8 cellular contexts compared by ENCODE assay signal in the genomic region with DNA sequence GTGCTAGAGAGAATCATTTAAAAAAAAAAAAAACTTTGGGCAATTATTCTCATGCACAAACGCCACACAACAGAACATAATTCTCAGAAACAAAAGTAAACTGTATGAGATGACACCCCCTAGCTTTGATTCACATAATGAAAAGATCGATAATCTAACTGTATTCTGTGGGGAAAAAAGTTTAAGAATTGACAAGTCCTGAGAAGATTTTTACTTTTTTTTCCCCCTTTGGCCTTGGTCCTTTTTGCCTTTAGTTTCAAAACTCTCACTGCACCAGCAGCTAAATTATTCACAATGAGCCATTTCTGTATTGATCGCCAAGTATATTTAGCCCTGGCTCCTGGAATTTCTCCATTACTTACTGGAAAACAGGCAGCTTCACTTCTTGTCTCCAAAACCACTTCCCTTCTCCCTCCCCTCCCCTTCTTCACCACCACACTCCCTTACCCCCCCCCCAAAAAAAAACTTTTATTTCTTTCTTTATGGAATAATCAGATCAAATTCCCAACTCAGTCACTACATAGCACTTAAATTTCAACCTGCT. TPM values are rescaled to one million over a fixed set of nuclear protein-coding genes. Genes with fewer than 3 reads are reported as not detected.
DNase-seq lines count a peak whose midpoint lies in the region; TF ChIP-seq lines count a peak whose summit lies in the region.

No MANE protein-coding gene starts in this region.

- BruUV-seq in MCF 10A (replicated peaks; lab: Mats Ljungman, UMichigan): no TSS peak

- CTCF ChIA-PET in MCF 10A (lab: Yijun Ruan, JAX): interaction anchor here (0.6 to 11.9 kb wide), 27 partner anchors 13 to 554 kb away, joined by 3 to 190 read pairs (median 4); no protein-coding TSS in a partner anchor

- no peak for TF ChIP-seq CTCF in 22Rv1 (IDR thresholded peaks at IDR 0.05)
- no peak for TF ChIP-seq CTCF in HL-60 (IDR thresholded peaks at IDR 0.05; ENCODE audit: insufficient read depth, low read length)
- TF ChIP-seq CTCF in MCF 10A (IDR thresholded peaks at IDR 0.05; ENCODE audit: unreplicated experiment): no peak

- H3K27ac ChIP-seq in 22Rv1 (peak overlapping the region; percentile 91), HL-60 (replicated peaks) (peak overlapping the region; percentile 18; the same call in 1 of the 2 replicates)

- no peaks in the 10 kb centered on the region for H3K9me3 ChIP-seq in mononuclear cell (ENCODE audit: low read depth, low read length)

- peaks cover 31% of the 10 kb centered on the region for H3K4me1 Mint-ChIP-seq in MCF 10A (ENCODE audit: insufficient read depth, unreplicated experiment)

- H3K9me3 Mint-ChIP-seq in MCF 10A (ENCODE audit: unreplicated experiment): no peaks in the 10 kb centered on the region

- H3K27me3 Mint-ChIP-seq in MCF 10A (ENCODE audit: insufficient read depth, unreplicated experiment): no peaks in the 10 kb centered on the region

- peak overlapping the region; percentile 86 for H3K4me3 Mint-ChIP-seq in MCF 10A (ENCODE audit: unreplicated experiment)

- DNase-seq in HL-60 (ENCODE audit: low read depth in 1 of 2, low spot score in 1 of 2) (no peak), MCF 10A (ENCODE audit: unreplicated experiment) (no peak), LoVo (ENCODE audit: low spot score) (no peak), T1000 (lab: John Stamatoyannopoulos, UW) (no peak), posterior cingulate gyrus (no peak), NCI-H2196 (lab: John Stamatoyannopoulos, UW; ENCODE audit: unreplicated experiment) (no peak)

- POLR2A ChIA-PET in MCF 10A (lab: Yijun Ruan, JAX): interaction anchor here (0.7 to 4.2 kb wide), 23 partner anchors 10 to 1987 kb away, joined by 3 to 25 read pairs (median 5); no protein-coding TSS in a partner anchor

- H3K4me3 ChIP-seq in HL-60 (replicated peaks; ENCODE audit: insufficient read depth, low read length) (no peak overlapping the region), mononuclear cell (ENCODE audit: low read length) (peak overlapping the region; percentile 69)

- peaks cover 7% of the 10 kb centered on the region for H3K36me3 Mint-ChIP-seq in MCF 10A (ENCODE audit: insufficient read depth, unreplicated experiment)

- no peaks in the 10 kb centered on the region for H3K27me3 ChIP-seq in HL-60 (ENCODE audit: insufficient read depth, poor library complexity, severe bottlenecking)
- H3K27me3 ChIP-seq in mononuclear cell (ENCODE audit: insufficient read depth, low read length): peaks cover 10% of the 10 kb centered on the region

- H3K27ac Mint-ChIP-seq in MCF 10A (ENCODE audit: low read depth, unreplicated experiment): peak overlapping the region; percentile 91

- H3K4me1 ChIP-seq in mononuclear cell (ENCODE audit: insufficient read depth, low read length): peaks cover 20% of the 10 kb centered on the region

- intact Hi-C loops in MCF 10A (cut with micrococcal nuclease): loop anchor here (2.0 kb wide), 1 partner anchor 151 kb away; no protein-coding TSS in a partner anchor
- intact Hi-C loops in posterior cingulate gyrus (cut with DNase I): no loop called here

RNA-seq across cellular contexts. Expression of a gene that starts 2.0 kb away (rescaled TPM):
- total RNA-seq in MCF 10A (2022) (6.0 and 8.8 TPM in 2 replicates), mononuclear cell (12.6 TPM)
